1 cellular context compared by ENCODE assay signal in the genomic region with DNA sequence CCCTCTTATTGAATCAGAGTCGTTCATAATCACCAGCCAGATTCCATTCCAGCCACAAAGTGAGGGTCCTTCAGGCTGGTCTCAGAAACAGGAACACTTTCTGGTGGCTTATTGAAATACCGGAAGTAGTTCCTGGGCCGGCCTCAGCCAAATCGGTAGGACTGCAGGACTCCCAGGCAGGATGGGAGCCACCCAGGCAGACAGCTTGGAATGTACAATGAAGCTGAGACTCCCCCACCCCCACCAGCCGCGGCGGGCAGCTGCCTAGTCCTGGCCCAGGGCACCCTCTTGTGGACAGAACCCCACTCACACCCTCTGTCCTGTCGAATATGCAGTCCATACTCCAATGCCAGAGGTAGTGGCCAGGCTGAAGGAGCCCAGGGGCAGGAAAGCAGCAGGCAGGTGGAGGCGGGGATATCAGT.
TF ChIP-seq lines count a peak whose summit lies in the region.

No MANE protein-coding gene starts in this region.

TF ChIP-seq in HEK293, 187 proteins besides CTCF, POLR2A, EP300 and RAD21 (continued from another document):
- TF ChIP-seq, protein P1, sequence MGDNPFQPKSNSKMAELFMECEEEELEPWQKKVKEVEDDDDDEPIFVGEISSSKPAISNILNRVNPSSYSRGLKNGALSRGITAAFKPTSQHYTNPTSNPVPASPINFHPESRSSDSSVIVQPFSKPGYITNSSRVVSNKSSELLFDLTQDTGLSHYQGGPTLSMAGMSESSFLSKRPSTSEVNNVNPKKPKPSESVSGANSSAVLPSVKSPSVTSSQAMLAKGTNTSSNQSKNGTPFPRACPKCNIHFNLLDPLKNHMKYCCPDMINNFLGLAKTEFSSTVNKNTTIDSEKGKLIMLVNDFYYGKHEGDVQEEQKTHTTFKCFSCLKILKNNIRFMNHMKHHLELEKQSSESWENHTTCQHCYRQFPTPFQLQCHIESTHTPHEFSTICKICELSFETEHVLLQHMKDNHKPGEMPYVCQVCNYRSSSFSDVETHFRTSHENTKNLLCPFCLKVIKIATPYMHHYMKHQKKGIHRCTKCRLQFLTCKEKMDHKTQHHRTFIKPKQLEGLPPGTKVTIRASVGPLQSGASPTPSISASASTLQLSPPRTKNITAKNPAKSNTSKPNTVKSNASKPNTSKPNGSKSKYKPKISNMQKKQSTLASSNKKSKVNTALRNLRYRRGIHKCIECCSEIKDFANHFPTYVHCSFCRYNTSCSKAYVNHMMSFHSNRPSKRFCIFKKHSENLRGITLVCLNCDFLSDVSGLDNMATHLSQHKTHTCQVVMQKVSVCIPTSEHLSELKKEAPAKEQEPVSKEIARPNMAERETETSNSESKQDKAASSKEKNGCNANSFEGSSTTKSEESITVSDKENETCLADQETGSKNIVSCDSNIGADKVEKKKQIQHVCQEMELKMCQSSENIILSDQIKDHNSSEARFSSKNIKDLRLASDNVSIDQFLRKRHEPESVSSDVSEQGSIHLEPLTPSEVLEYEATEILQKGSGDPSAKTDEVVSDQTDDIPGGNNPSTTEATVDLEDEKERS (tag by site-specific recombination; IDR thresholded peaks at IDR 0.05) = no peak
- TF ChIP-seq, protein P2, sequence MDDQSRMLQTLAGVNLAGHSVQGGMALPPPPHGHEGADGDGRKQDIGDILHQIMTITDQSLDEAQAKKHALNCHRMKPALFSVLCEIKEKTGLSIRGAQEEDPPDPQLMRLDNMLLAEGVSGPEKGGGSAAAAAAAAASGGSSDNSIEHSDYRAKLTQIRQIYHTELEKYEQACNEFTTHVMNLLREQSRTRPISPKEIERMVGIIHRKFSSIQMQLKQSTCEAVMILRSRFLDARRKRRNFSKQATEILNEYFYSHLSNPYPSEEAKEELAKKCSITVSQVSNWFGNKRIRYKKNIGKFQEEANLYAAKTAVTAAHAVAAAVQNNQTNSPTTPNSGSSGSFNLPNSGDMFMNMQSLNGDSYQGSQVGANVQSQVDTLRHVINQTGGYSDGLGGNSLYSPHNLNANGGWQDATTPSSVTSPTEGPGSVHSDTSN (CRISPR knock-in tag; IDR thresholded peaks at IDR 0.05) = no peak
- TF ChIP-seq GLI2 (tag by site-specific recombination; IDR thresholded peaks at IDR 0.05; ENCODE audit: borderline replicate concordance, low read depth) (no peak), ZNF792 (tag by site-specific recombination; IDR thresholded peaks at IDR 0.05) (no peak), ZNF239 (tag by site-specific recombination; IDR thresholded peaks at IDR 0.05) (no peak), ZNF701 (tag by site-specific recombination; IDR thresholded peaks at IDR 0.05) (no peak), FEZF1 (tag by site-specific recombination; IDR thresholded peaks at IDR 0.05) (no peak), PRDM1 (tag by site-specific recombination; IDR thresholded peaks at IDR 0.05) (no peak), SCRT1 (tag by site-specific recombination; IDR thresholded peaks at IDR 0.05; ENCODE audit: borderline replicate concordance) (no peak), ZNF354C (tag by site-specific recombination; IDR thresholded peaks at IDR 0.05; ENCODE audit: borderline replicate concordance, low read depth) (no peak), ZXDB (tag by site-specific recombination; IDR thresholded peaks at IDR 0.05) (no peak), ZFHX2 (tag by site-specific recombination; conservative IDR thresholded peaks at IDR 0.05) (peak; percentile 31), SETDB1 (IDR thresholded peaks at IDR 0.05; ENCODE audit: insufficient read length, low read length) (no peak), ZSCAN16 (tag by site-specific recombination; IDR thresholded peaks at IDR 0.05) (no peak), ZNF324 (tag by site-specific recombination; IDR thresholded peaks at IDR 0.05) (no peak), ZNF157 (tag by site-specific recombination; IDR thresholded peaks at IDR 0.05) (no peak), ZNF76 (tag by site-specific recombination; IDR thresholded peaks at IDR 0.05; ENCODE audit: borderline replicate concordance, low read depth) (no peak; the same call in 1 of the 2 replicates)
- TF ChIP-seq, protein P3, sequence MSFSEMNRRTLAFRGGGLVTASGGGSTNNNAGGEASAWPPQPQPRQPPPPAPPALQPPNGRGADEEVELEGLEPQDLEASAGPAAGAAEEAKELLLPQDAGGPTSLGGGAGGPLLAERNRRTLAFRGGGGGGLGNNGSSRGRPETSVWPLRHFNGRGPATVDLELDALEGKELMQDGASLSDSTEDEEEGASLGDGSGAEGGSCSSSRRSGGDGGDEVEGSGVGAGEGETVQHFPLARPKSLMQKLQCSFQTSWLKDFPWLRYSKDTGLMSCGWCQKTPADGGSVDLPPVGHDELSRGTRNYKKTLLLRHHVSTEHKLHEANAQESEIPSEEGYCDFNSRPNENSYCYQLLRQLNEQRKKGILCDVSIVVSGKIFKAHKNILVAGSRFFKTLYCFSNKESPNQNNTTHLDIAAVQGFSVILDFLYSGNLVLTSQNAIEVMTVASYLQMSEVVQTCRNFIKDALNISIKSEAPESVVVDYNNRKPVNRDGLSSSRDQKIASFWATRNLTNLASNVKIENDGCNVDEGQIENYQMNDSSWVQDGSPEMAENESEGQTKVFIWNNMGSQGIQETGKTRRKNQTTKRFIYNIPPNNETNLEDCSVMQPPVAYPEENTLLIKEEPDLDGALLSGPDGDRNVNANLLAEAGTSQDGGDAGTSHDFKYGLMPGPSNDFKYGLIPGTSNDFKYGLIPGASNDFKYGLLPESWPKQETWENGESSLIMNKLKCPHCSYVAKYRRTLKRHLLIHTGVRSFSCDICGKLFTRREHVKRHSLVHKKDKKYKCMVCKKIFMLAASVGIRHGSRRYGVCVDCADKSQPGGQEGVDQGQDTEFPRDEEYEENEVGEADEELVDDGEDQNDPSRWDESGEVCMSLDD (tag by site-specific recombination; IDR thresholded peaks at IDR 0.05) = no peak
- TF ChIP-seq, protein P4, sequence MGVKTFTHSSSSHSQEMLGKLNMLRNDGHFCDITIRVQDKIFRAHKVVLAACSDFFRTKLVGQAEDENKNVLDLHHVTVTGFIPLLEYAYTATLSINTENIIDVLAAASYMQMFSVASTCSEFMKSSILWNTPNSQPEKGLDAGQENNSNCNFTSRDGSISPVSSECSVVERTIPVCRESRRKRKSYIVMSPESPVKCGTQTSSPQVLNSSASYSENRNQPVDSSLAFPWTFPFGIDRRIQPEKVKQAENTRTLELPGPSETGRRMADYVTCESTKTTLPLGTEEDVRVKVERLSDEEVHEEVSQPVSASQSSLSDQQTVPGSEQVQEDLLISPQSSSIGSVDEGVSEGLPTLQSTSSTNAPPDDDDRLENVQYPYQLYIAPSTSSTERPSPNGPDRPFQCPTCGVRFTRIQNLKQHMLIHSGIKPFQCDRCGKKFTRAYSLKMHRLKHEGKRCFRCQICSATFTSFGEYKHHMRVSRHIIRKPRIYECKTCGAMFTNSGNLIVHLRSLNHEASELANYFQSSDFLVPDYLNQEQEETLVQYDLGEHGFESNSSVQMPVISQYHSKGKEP (tag by site-specific recombination; IDR thresholded peaks at IDR 0.05) = no peak
- TF ChIP-seq, protein P5, sequence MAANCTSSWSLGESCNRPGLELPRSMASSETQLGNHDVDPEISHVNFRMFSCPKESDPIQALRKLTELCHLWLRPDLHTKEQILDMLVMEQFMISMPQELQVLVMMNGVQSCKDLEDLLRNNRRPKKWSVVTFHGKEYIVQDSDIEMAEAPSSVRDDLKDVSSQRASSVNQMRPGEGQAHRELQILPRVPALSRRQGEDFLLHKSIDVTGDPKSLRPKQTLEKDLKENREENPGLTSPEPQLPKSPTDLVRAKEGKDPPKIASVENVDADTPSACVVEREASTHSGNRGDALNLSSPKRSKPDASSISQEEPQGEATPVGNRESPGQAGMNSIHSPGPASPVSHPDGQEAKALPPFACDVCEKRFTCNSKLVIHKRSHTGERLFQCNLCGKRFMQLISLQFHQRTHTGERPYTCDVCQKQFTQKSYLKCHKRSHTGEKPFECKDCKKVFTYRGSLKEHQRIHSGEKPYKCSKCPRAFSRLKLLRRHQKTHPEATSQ (tag by site-specific recombination; IDR thresholded peaks at IDR 0.05) = no peak
- TF ChIP-seq, protein P6, sequence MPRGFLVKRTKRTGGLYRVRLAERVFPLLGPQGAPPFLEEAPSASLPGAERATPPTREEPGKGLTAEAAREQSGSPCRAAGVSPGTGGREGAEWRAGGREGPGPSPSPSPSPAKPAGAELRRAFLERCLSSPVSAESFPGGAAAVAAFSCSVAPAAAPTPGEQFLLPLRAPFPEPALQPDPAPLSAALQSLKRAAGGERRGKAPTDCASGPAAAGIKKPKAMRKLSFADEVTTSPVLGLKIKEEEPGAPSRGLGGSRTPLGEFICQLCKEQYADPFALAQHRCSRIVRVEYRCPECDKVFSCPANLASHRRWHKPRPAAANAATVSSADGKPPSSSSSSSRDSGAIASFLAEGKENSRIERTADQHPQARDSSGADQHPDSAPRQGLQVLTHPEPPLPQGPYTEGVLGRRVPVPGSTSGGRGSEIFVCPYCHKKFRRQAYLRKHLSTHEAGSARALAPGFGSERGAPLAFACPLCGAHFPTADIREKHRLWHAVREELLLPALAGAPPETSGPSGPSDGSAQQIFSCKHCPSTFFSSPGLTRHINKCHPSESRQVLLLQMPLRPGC (tag by site-specific recombination; IDR thresholded peaks at IDR 0.05) = no peak
- TF ChIP-seq, protein P7, sequence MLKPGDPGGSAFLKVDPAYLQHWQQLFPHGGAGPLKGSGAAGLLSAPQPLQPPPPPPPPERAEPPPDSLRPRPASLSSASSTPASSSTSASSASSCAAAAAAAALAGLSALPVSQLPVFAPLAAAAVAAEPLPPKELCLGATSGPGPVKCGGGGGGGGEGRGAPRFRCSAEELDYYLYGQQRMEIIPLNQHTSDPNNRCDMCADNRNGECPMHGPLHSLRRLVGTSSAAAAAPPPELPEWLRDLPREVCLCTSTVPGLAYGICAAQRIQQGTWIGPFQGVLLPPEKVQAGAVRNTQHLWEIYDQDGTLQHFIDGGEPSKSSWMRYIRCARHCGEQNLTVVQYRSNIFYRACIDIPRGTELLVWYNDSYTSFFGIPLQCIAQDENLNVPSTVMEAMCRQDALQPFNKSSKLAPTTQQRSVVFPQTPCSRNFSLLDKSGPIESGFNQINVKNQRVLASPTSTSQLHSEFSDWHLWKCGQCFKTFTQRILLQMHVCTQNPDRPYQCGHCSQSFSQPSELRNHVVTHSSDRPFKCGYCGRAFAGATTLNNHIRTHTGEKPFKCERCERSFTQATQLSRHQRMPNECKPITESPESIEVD (tag by site-specific recombination; IDR thresholded peaks at IDR 0.05) = no peak
- TF ChIP-seq, protein P8, sequence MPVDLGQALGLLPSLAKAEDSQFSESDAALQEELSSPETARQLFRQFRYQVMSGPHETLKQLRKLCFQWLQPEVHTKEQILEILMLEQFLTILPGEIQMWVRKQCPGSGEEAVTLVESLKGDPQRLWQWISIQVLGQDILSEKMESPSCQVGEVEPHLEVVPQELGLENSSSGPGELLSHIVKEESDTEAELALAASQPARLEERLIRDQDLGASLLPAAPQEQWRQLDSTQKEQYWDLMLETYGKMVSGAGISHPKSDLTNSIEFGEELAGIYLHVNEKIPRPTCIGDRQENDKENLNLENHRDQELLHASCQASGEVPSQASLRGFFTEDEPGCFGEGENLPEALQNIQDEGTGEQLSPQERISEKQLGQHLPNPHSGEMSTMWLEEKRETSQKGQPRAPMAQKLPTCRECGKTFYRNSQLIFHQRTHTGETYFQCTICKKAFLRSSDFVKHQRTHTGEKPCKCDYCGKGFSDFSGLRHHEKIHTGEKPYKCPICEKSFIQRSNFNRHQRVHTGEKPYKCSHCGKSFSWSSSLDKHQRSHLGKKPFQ (tag by site-specific recombination; IDR thresholded peaks at IDR 0.05) = no peak
- TF ChIP-seq, protein P9, sequence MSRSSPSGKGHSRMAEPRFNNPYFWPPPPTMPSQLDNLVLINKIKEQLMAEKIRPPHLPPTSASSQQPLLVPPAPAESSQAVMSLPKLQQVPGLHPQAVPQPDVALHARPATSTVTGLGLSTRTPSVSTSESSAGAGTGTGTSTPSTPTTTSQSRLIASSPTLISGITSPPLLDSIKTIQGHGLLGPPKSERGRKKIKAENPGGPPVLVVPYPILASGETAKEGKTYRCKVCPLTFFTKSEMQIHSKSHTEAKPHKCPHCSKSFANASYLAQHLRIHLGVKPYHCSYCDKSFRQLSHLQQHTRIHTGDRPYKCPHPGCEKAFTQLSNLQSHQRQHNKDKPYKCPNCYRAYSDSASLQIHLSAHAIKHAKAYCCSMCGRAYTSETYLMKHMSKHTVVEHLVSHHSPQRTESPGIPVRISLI (tag by site-specific recombination; IDR thresholded peaks at IDR 0.05) = no peak
- TF ChIP-seq, protein P10, sequence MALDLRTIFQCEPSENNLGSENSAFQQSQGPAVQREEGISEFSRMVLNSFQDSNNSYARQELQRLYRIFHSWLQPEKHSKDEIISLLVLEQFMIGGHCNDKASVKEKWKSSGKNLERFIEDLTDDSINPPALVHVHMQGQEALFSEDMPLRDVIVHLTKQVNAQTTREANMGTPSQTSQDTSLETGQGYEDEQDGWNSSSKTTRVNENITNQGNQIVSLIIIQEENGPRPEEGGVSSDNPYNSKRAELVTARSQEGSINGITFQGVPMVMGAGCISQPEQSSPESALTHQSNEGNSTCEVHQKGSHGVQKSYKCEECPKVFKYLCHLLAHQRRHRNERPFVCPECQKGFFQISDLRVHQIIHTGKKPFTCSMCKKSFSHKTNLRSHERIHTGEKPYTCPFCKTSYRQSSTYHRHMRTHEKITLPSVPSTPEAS (tag by site-specific recombination; IDR thresholded peaks at IDR 0.05) = no peak
TF ChIP-seq in HEK293: peak in this region for 23.
